ENCODE assay signal across 9 cellular contexts in genomic region chr1:31753623-31754349, GRCh38. TPM values are rescaled to one million over a fixed set of nuclear protein-coding genes. Genes with fewer than 3 reads are reported as not detected.
DNase-seq lines count a peak whose midpoint lies in the region; ATAC-seq and FAIRE-seq lines count a peak whose summit lies in the region.
"Had no signal": no experiment of that assay in that cellular context is flagged by ENCODE, and none has a peak within 500 bp of the region (broad histone marks: within the 10 kb centered on the region; RNA-seq: fewer than 3 reads in every experiment).

No MANE protein-coding gene starts in this region.

- no peaks in the 10 kb centered on the region for H3K27me3 ChIP-seq in HAP-1 (ENCODE audit: low read depth)

- H3K4me3 ChIP-seq in HAP-1 = no peak overlapping the region

- DNase-seq in DMS79 (lab: John Stamatoyannopoulos, UW) (peak; percentile 100), NCI-H2171 (lab: John Stamatoyannopoulos, UW) (peak; percentile 81), occipital lobe (lab: John Stamatoyannopoulos, UW) (peak; percentile 85), HAP-1 (ENCODE audit: low spot score in 2 of 2) (no peak), RCC 7860 (ENCODE audit: low spot score) (no peak)

- in situ Hi-C loops in HAP-1 (cut with MboI; ENCODE audit: low sequenced_read_pairs) = no loop called here

- H3K36me3 ChIP-seq in HAP-1 (replicated peaks) = peaks cover 3% of the 10 kb centered on the region

- ATAC-seq in esophagus mucosa = peak; percentile 4
- ATAC-seq in HG03378 (IDR thresholded peaks at IDR 0.05; ENCODE audit: unreplicated experiment) = no peak
- no peak for ATAC-seq in GM19467 (IDR thresholded peaks at IDR 0.05; ENCODE audit: unreplicated experiment)

- H3K4me1 ChIP-seq in HAP-1 = no peaks in the 10 kb centered on the region

- no peak for FAIRE-seq in RCC 7860 (lab: Jason Lieb, UNC)

- H3K9me3 ChIP-seq in HAP-1 = no peaks in the 10 kb centered on the region

RNA-seq across cellular contexts. Expression of gene ADGRB2, which starts 10.4 kb away (rescaled TPM):
- total RNA-seq in esophagus mucosa (0.24 TPM), occipital lobe (75.0 TPM)

RNA-seq across cellular contexts. Expression of gene COL16A1, which starts 50.0 kb away (rescaled TPM):
- total RNA-seq in esophagus mucosa = 11.8 TPM
- total RNA-seq in occipital lobe = 5.8 TPM
- total RNA-seq: activated CD8-positive, alpha-beta memory T cell treated with anti-CD3 and anti-CD28 coated beads for 36 hours had no signal

Comparison
In these comparisons a context has a peak if more than half of its experiments do, and no peak if none do; other contexts are left out.
1. DNase-seq: peak in DMS79 (single experiment), NCI-H2171 (single experiment) and occipital lobe (single experiment); none in HAP-1 (0 of 2) and RCC 7860 (single experiment).
2. RNA of gene ADGRB2, which starts 10.4 kb away (total RNA-seq): 75.0 TPM in occipital lobe (single experiment); 0.24 TPM in esophagus mucosa (single experiment); every median in the first group is over 10 times any median in the second.